ENCODE assay signal across 6 cellular contexts in the genomic region with DNA sequence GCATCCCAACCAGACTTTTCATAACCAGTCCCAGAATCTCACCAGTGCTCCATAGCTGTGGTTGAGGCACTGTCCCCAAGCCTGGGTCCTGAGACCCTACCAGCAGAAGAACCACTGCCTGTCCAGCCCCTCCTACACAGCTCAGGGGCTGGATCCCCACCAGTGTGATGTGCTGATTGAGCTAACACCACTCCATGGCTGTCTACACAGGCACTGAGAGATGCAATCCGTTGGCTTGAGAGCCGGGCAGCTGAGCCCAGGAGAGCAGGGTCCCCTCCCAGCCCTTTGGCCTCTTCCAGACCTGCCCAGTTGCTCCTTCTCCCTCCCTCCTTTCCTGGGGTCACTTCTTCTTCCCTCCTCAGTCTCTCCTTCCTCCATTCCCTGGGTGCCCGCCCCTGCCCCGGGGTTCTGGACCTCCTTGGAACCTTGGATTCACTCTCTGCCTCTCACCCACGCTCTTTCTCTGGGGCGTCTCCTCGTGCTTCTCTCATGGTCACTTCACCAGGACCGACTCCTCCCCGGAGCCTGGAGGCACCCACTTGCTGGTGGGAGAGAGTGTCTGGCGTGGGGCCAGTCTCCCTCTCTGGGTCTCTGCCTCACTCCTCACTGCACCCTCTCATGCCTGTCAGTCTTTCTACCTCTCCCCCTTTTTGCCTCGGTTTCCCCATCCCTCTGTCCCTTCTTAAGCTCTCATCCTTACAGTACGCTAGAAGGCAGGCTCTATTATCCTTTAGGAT. TPM values are rescaled to one million over a fixed set of nuclear protein-coding genes. Genes with fewer than 3 reads are reported as not detected.
DNase-seq lines count a peak whose midpoint lies in the region; ATAC-seq and TF ChIP-seq lines count a peak whose summit lies in the region.

No MANE protein-coding gene starts in this region.

- no peak for TF ChIP-seq CTCF in astrocyte of the cerebellum (IDR thresholded peaks at IDR 0.05; ENCODE audit: low read depth, low read length, missing control alignments)

- intact Hi-C loops in naive thymus-derived CD4-positive, alpha-beta T cell (cut with micrococcal nuclease): loop anchor here (1.0 kb wide), 1 partner anchor 91 kb away; a partner anchor contains a TSS

- peaks cover 0 to 2% (median 0%) of the 10 kb centered on the region in 11 donors for H3K9me3 Mint-ChIP-seq in naive thymus-derived CD4-positive, alpha-beta T cell

- H3K36me3 ChIP-seq in HAP-1 (replicated peaks): peaks cover 23% of the 10 kb centered on the region
- H3K36me3 ChIP-seq in naive thymus-derived CD4-positive, alpha-beta T cell (ENCODE audit: control insufficient read depth in 2 of 3, insufficient read depth in 3 of 3, low read length in 3 of 3): peaks cover 0 to 17% (median 0%) of the 10 kb centered on the region in 3 experiments

- H3K27me3 Mint-ChIP-seq in naive thymus-derived CD4-positive, alpha-beta T cell: no peaks in the 10 kb centered on the region

- peaks cover 27 to 62% (median 50%) of the 10 kb centered on the region in 7 donors for H3K4me1 Mint-ChIP-seq in naive thymus-derived CD4-positive, alpha-beta T cell

- H3K4me1 ChIP-seq in HAP-1: peaks cover 3% of the 10 kb centered on the region; the same call in 1 of the 2 replicates
- peaks cover 27 to 34% of the 10 kb centered on the region in 2 donors for H3K4me1 ChIP-seq in naive thymus-derived CD4-positive, alpha-beta T cell (ENCODE audit: control insufficient read depth in 2 of 2, insufficient read depth in 2 of 2, low read length in 2 of 2)

- H3K9me3 ChIP-seq in HAP-1: no peaks in the 10 kb centered on the region
- H3K9me3 ChIP-seq in naive thymus-derived CD4-positive, alpha-beta T cell (ENCODE audit: control insufficient read depth in 2 of 3, low read length in 3 of 3): no peaks in the 10 kb centered on the region

- CTCF ChIA-PET in naive thymus-derived CD4-positive, alpha-beta T cell (lab: Charles Lee): interaction anchor here (0.7 to 1.3 kb wide), 4 partner anchors 14 to 108 kb away, joined by 3 to 5 read pairs (median 3); a partner anchor contains a TSS

- DNase-seq in HAP-1 (ENCODE audit: low spot score in 2 of 2) (peak in 1 of 2 experiments; percentile 46), astrocyte of the cerebellum (ENCODE audit: low read depth) (no peak), NCI-H2081 treated with DMSO at 0.1 percent for 48 hours (lab: John Stamatoyannopoulos, UW) (no peak), NCI-H524 treated with DMSO at 0.1 percent for 48 hours (lab: John Stamatoyannopoulos, UW) (no peak)
- no peak for DNase-seq in naive thymus-derived CD4-positive, alpha-beta T cell

- peak overlapping the region; percentile 85 to 94 (median 86) for H3K4me3 Mint-ChIP-seq in naive thymus-derived CD4-positive, alpha-beta T cell

- peak overlapping the region; percentile 73 for H3K27ac ChIP-seq in naive thymus-derived CD4-positive, alpha-beta T cell (ENCODE audit: low read depth, low read length)

- POLR2A ChIA-PET in naive thymus-derived CD4-positive, alpha-beta T cell (lab: Charles Lee): interaction anchor here (0.5 to 8.9 kb wide), 20 partner anchors 10 to 140 kb away, joined by 3 to 213 read pairs (median 5); a partner anchor contains a TSS

- peaks cover 0 to 13% (median 0%) of the 10 kb centered on the region in 5 donors for H3K36me3 Mint-ChIP-seq in naive thymus-derived CD4-positive, alpha-beta T cell

- H3K4me3 ChIP-seq in HAP-1 (peak overlapping the region; percentile 16; the same call in 1 of the 2 replicates), astrocyte of the cerebellum (ENCODE audit: low read depth, low read length) (peak overlapping the region; percentile 9)
- peak overlapping the region; percentile 45 for H3K4me3 ChIP-seq in naive thymus-derived CD4-positive, alpha-beta T cell (ENCODE audit: low read length)

- in situ Hi-C loops in HAP-1 (cut with MboI; ENCODE audit: low sequenced_read_pairs): no loop called here
- in situ Hi-C loops in astrocyte of the cerebellum (cut with HindIII; ENCODE audit: low sequenced_read_pairs): no loop called here

- ATAC-seq in naive thymus-derived CD4-positive, alpha-beta T cell: peak; percentile 17
- no peak for ATAC-seq in HG03442 (IDR thresholded peaks at IDR 0.05; ENCODE audit: unreplicated experiment)

- H3K27ac Mint-ChIP-seq in naive thymus-derived CD4-positive, alpha-beta T cell: peak overlapping the region; percentile 89 to 98 (median 95)

- no peaks in the 10 kb centered on the region for H3K27me3 ChIP-seq in HAP-1 (ENCODE audit: low read depth)
- H3K27me3 ChIP-seq in naive thymus-derived CD4-positive, alpha-beta T cell (ENCODE audit: control insufficient read depth in 2 of 2, insufficient read depth in 2 of 2, low read length in 2 of 2): no peaks in the 10 kb centered on the region

RNA-seq across cellular contexts. Expression of a gene that starts 0.7 kb away (rescaled TPM):
- 10 to 100 TPM; 63.2 to 79.8 (median 70.4) TPM for total RNA-seq in naive thymus-derived CD4-positive, alpha-beta T cell
- polyA plus RNA-seq in naive thymus-derived CD4-positive, alpha-beta T cell: 10 to 100 TPM; 27.0 to 69.1 TPM

RNA-seq across cellular contexts. Expression of a gene that starts 25.3 kb away (rescaled TPM):
- total RNA-seq in naive thymus-derived CD4-positive, alpha-beta T cell: over 10,000 TPM in 4 of 5 experiments, 1,000 to 10,000 TPM in 1; 8,375 to 32,234 (median 31,408) TPM
- 1,000 to 10,000 TPM in 1 of 2 donors, 100 to 1,000 TPM in 1; 734 to 5,106 TPM for polyA plus RNA-seq in naive thymus-derived CD4-positive, alpha-beta T cell

RNA-seq across cellular contexts. Expression of a gene that starts 34.0 kb away (rescaled TPM):
- total RNA-seq in naive thymus-derived CD4-positive, alpha-beta T cell: 100 to 1,000 TPM in 4 of 5 experiments, 10 to 100 TPM in 1; 91.4 to 288 (median 280) TPM
- polyA plus RNA-seq in naive thymus-derived CD4-positive, alpha-beta T cell: 10 to 100 TPM; 18.7 to 41.2 TPM

RNA-seq across cellular contexts. Expression of a gene that starts 46.1 kb away (rescaled TPM):
- 10 to 100 TPM; 29.1 to 40.9 (median 32.9) TPM for total RNA-seq in naive thymus-derived CD4-positive, alpha-beta T cell
- 10 to 100 TPM; 82.6 to 86.0 TPM for polyA plus RNA-seq in naive thymus-derived CD4-positive, alpha-beta T cell

RNA-seq across cellular contexts. Expression of a gene that starts 48.2 kb away (rescaled TPM):
- total RNA-seq in naive thymus-derived CD4-positive, alpha-beta T cell: 10 to 100 TPM; 33.0 to 59.7 (median 45.3) TPM
- polyA plus RNA-seq in naive thymus-derived CD4-positive, alpha-beta T cell: 100 to 1,000 TPM in 1 of 2 donors, 10 to 100 TPM in 1; 87.7 to 115 TPM
